In genomic region chr6:134097114-134097707, GRCh38 we compare ENCODE assay signal across 8 cellular contexts. TPM values are rescaled to one million over a fixed set of nuclear protein-coding genes. Genes with fewer than 3 reads are reported as not detected.
A peak's percentile ranks its signal among the peaks of the same experiment; 100 is the strongest.
DNase-seq lines count a peak whose midpoint lies in the region; ATAC-seq and TF ChIP-seq lines count a peak whose summit lies in the region.

No MANE protein-coding gene starts in this region.

- WGBS in ovary, 3 donors = 14 to 31% (median 24%) methylated on average over 4 of the region's 4 CpGs
- 19 to 22% methylated on average over 4 of the region's 4 CpGs for WGBS in aorta, 2 donors

- H3K4me3 ChIP-seq in GM12864 (ENCODE audit: low read depth, low read length) (no peak overlapping the region), ovary (no peak overlapping the region), aorta (ENCODE audit: low read length in 2 of 2) (no peak overlapping the region)
- no peak overlapping the region for H3K4me3 ChIP-seq in Jurkat, Clone E6-1 (ENCODE audit: low read length)

- intact Hi-C loops in activated T-helper 2 cell treated with anti-CD3 and anti-CD28 coated beads, Interferon-gamma antibody, Interleukin-2, Interleukin-4, amounts not matched to agents 10 μg/mL and 5 μg/mL and 100 μg/mL, durations not matched to agents 14 hours and 24 hours and 36 hours (cut with micrococcal nuclease) = loop anchor here (1.0 to 10.0 kb wide), 4 partner anchors 124 to 532 kb away; no protein-coding TSS in a partner anchor
- intact Hi-C loops in ovary (cut with DNase I) (loop anchor here in 2 of 4 donors (5.0 to 10.0 kb wide), 2 partner anchors 175 to 542 kb away; no protein-coding TSS in a partner anchor), aorta (cut with DNase I) (loop anchor here (2.0 to 5.0 kb wide), 2 partner anchors 172 to 530 kb away; no protein-coding TSS in a partner anchor)

- H3K4me1 ChIP-seq in ovary (ENCODE audit: insufficient read depth) (no peaks in the 10 kb centered on the region), aorta (ENCODE audit: control insufficient read depth in 1 of 2, insufficient read depth in 2 of 2, low read length in 2 of 2) (no peaks in the 10 kb centered on the region)

- TF ChIP-seq CTCF in GM12864 (IDR thresholded peaks at IDR 0.05; ENCODE audit: low read depth, low read length, missing control alignments) (peak; percentile 51), ovary (IDR thresholded peaks at IDR 0.05) (peak in 2 of 3 donors; percentile 57 to 68)

- H3K4me3 Mint-ChIP-seq in activated T-helper 2 cell treated with anti-CD3 and anti-CD28 coated beads, Interferon-gamma antibody, Interleukin-2, Interleukin-4, amounts not matched to agents 10 μg/mL and 5 μg/mL and 100 μg/mL, durations not matched to agents 14 hours and 24 hours and 36 hours (ENCODE audit: low read depth) = no peak overlapping the region

- ATAC-seq in aorta (ENCODE audit: low FRiP score) = peak; percentile 70
- no peak for ATAC-seq in HG02970 (IDR thresholded peaks at IDR 0.05; ENCODE audit: low FRiP score, unreplicated experiment)

- H3K36me3 Mint-ChIP-seq in activated T-helper 2 cell treated with anti-CD3 and anti-CD28 coated beads, Interferon-gamma antibody, Interleukin-2, Interleukin-4, amounts not matched to agents 10 μg/mL and 5 μg/mL and 100 μg/mL, durations not matched to agents 14 hours and 24 hours and 36 hours (ENCODE audit: low read depth) = no peaks in the 10 kb centered on the region

- no peak overlapping the region for H3K27ac ChIP-seq in ovary
- H3K27ac ChIP-seq in aorta (ENCODE audit: low read depth in 1 of 2, low read length in 2 of 2) = no peak overlapping the region

- peaks cover 27% of the 10 kb centered on the region for H3K27me3 Mint-ChIP-seq in activated T-helper 2 cell treated with anti-CD3 and anti-CD28 coated beads, Interferon-gamma antibody, Interleukin-2, Interleukin-4, amounts not matched to agents 10 μg/mL and 5 μg/mL and 100 μg/mL, durations not matched to agents 14 hours and 24 hours and 36 hours (ENCODE audit: low read depth)

- H3K9me3 Mint-ChIP-seq in activated T-helper 2 cell treated with anti-CD3 and anti-CD28 coated beads, Interferon-gamma antibody, Interleukin-2, Interleukin-4, amounts not matched to agents 10 μg/mL and 5 μg/mL and 100 μg/mL, durations not matched to agents 14 hours and 24 hours and 36 hours = no peaks in the 10 kb centered on the region

- no peaks in the 10 kb centered on the region for H3K27me3 ChIP-seq in ovary
- no peaks in the 10 kb centered on the region for H3K27me3 ChIP-seq in aorta (ENCODE audit: control insufficient read depth in 1 of 2, insufficient read depth in 2 of 2, low read length in 1 of 2)

- DNase-seq in GM12864 (ENCODE audit: low read depth) = peak; percentile 25
- peak; percentile 61 for DNase-seq in Jurkat, Clone E6-1 (ENCODE audit: low read depth, low spot score)
- DNase-seq in RKO (ENCODE audit: low spot score) = peak; percentile 66
- DNase-seq in activated T-helper 2 cell treated with anti-CD3 and anti-CD28 coated beads, Interferon-gamma antibody, Interleukin-2, Interleukin-4, amounts not matched to agents 10 μg/mL and 5 μg/mL and 100 μg/mL, durations not matched to agents 14 hours and 24 hours and 36 hours (ENCODE audit: low spot score) = peak; percentile 25
- peak; percentile 48 for DNase-seq in foreskin melanocyte
- peak; percentile 55 to 73 (median 62) for DNase-seq in ovary
- DNase-seq in aorta = no peak

- H3K36me3 ChIP-seq in ovary (no peaks in the 10 kb centered on the region), aorta (ENCODE audit: control insufficient read depth in 1 of 2, insufficient read depth in 2 of 2, low read length in 1 of 2) (no peaks in the 10 kb centered on the region)

- H3K27ac Mint-ChIP-seq in activated T-helper 2 cell treated with anti-CD3 and anti-CD28 coated beads, Interferon-gamma antibody, Interleukin-2, Interleukin-4, amounts not matched to agents 10 μg/mL and 5 μg/mL and 100 μg/mL, durations not matched to agents 14 hours and 24 hours and 36 hours = no peak overlapping the region

- H3K4me1 Mint-ChIP-seq in activated T-helper 2 cell treated with anti-CD3 and anti-CD28 coated beads, Interferon-gamma antibody, Interleukin-2, Interleukin-4, amounts not matched to agents 10 μg/mL and 5 μg/mL and 100 μg/mL, durations not matched to agents 14 hours and 24 hours and 36 hours (ENCODE audit: low read depth) = peaks cover 6% of the 10 kb centered on the region

- no peak for TF ChIP-seq EP300 in ovary (IDR thresholded peaks at IDR 0.05)

- TF ChIP-seq POLR2A in ovary (IDR thresholded peaks at IDR 0.05) = no peak

- H3K9me3 ChIP-seq in ovary = no peaks in the 10 kb centered on the region
- no peaks in the 10 kb centered on the region for H3K9me3 ChIP-seq in aorta (ENCODE audit: control insufficient read depth, low read length)

RNA-seq across cellular contexts. Expression of gene SLC2A12, which starts 44.8 kb away (rescaled TPM):
- not detected for polyA plus RNA-seq in Jurkat, Clone E6-1 (2012; ENCODE audit: insufficient read depth, insufficient read length)
- not detected in 2 replicates for total RNA-seq in activated T-helper 2 cell treated with anti-CD3 and anti-CD28 coated beads, Interferon-gamma antibody, Interleukin-2, Interleukin-4, amounts not matched to agents 10 μg/mL and 5 μg/mL and 100 μg/mL, durations not matched to agents 14 hours and 24 hours and 36 hours
- 1 to 10 TPM in 3 of 7 donors, under 1 TPM in 4; 0.35 to 3.0 (median 0.98) TPM for total RNA-seq in ovary
- 1 to 10 TPM in 1 of 2 donors, under 1 TPM in 1; 0.58 to 3.1 TPM for polyA plus RNA-seq in ovary
- 1 to 10 TPM; 3.0 to 5.0 TPM for total RNA-seq in aorta
- polyA plus RNA-seq in aorta = 1 to 10 TPM; 1.8 to 3.2 TPM

Comparison
In these comparisons a context has a peak if more than half of its experiments do, and no peak if none do; other contexts are left out.
1. DNase-seq: peak in GM12864 (single experiment), Jurkat, Clone E6-1 (single experiment), RKO (single experiment), activated T-helper 2 cell treated with anti-CD3 and anti-CD28 coated beads, Interferon-gamma antibody, Interleukin-2, Interleukin-4, amounts not matched to agents 10 μg/mL and 5 μg/mL and 100 μg/mL, durations not matched to agents 14 hours and 24 hours and 36 hours (single experiment), foreskin melanocyte (single experiment) and ovary (5 of 5); none in aorta (0 of 2).